11 cellular contexts compared by ENCODE assay signal in genomic region chr2:26316041-26316440, GRCh38. TPM values are rescaled to one million over a fixed set of nuclear protein-coding genes. Genes with fewer than 3 reads are reported as not detected.
DNase-seq lines count a peak whose midpoint lies in the region; ATAC-seq, FAIRE-seq and TF ChIP-seq lines count a peak whose summit lies in the region.
"Had no signal": no experiment of that assay in that cellular context is flagged by ENCODE, and none has a peak within 500 bp of the region (broad histone marks: within the 10 kb centered on the region; RNA-seq: fewer than 3 reads in every experiment).

No MANE protein-coding gene starts in this region.

- H3K9ac ChIP-seq in H1 (replicated peaks in 1 of 4; ENCODE audit: extremely low read depth in 1 of 4, low read depth in 3 of 4, low read length in 3 of 4), result no peak overlapping the region

- no peak overlapping the region for H3K4me3 ChIP-seq in H1 (ENCODE audit: extremely low read depth in 1 of 4, insufficient read depth in 2 of 4, low read depth in 3 of 4, low read length in 4 of 4)
- H3K4me3 ChIP-seq: esophagus squamous epithelium had no signal

- no peak overlapping the region for H3K23ac ChIP-seq in H1 (ENCODE audit: insufficient read length)

- no peak overlapping the region for H2BK15ac ChIP-seq in H1 (ENCODE audit: low read length)

- no peak for ATAC-seq in GM21619 (IDR thresholded peaks at IDR 0.05; ENCODE audit: unreplicated experiment)

- H2BK5ac ChIP-seq in H1 (ENCODE audit: low read depth, low read length), result no peak overlapping the region

- no peak overlapping the region for H3K14ac ChIP-seq in H1 (ENCODE audit: insufficient read length)

- no peak overlapping the region for H2AFZ ChIP-seq in H1 (ENCODE audit: low read length)

- H3K79me2 ChIP-seq in H1 (ENCODE audit: control insufficient read depth in 1 of 2, insufficient read depth in 2 of 2, low read length in 2 of 2), result no peaks in the 10 kb centered on the region

- no peak overlapping the region for H3K56ac ChIP-seq in H1 (replicated peaks; ENCODE audit: insufficient read length, low read depth, low read length)

- TF ChIP-seq EP300 in H1 (IDR thresholded peaks at IDR 0.05; ENCODE audit: borderline replicate concordance in 1 of 2, low read depth in 2 of 2, low read length in 2 of 2), result no peak

- H2BK12ac ChIP-seq in H1 (ENCODE audit: low read depth, low read length), result no peak overlapping the region

- peaks cover 0 to 7% (median 3%) of the 10 kb centered on the region in 4 experiments; a peak in 4 of 7 replicates for H3K4me1 ChIP-seq in H1 (replicated peaks in 1 of 4; ENCODE audit: control insufficient read depth in 3 of 4, insufficient read depth in 4 of 4, low read length in 3 of 4)

- no peak overlapping the region for H3K18ac ChIP-seq in H1 (ENCODE audit: extremely low read depth, low read length)

- no peak overlapping the region for H2BK120ac ChIP-seq in H1 (replicated peaks; ENCODE audit: low read depth, low read length)

- H4K8ac ChIP-seq in H1 (ENCODE audit: extremely low read depth, insufficient read depth, low read length), result no peak overlapping the region

- H3K23me2 ChIP-seq in H1 (ENCODE audit: low read depth, low read length), result no peaks in the 10 kb centered on the region

- FAIRE-seq in H1 (lab: Jason Lieb, UNC), result no peak

- in situ Hi-C loops in ACHN (cut with HindIII; ENCODE audit: low pct_ligation_motif_present, low pct_unique_long_range_greater_than_20kb, low sequenced_read_pairs), result no loop called here

- CTCF ChIA-PET in H1 (lab: Charles Lee; ENCODE audit: partially characterized antibody), result interaction anchor here (0.7 to 3.3 kb wide), 20 partner anchors 9 to 250 kb away, joined by 3 to 17 read pairs (median 4); no protein-coding TSS in a partner anchor

- no peak for TF ChIP-seq POLR2A in H1 (IDR thresholded peaks at IDR 0.05; ENCODE audit: control extremely low read depth in 1 of 2, low read depth in 2 of 2, low read length in 2 of 2)

- H4K5ac ChIP-seq in H1 (ENCODE audit: insufficient read length, low read depth, low read length), result no peak overlapping the region

- no peak overlapping the region for H2AK5ac ChIP-seq in H1 (ENCODE audit: low read depth, low read length)

- no peak overlapping the region for H4K91ac ChIP-seq in H1 (replicated peaks; ENCODE audit: insufficient read length, low read length)

- H2BK20ac ChIP-seq in H1 (ENCODE audit: low read length), result no peak overlapping the region

- no peak overlapping the region for H3K4me2 ChIP-seq in H1 (ENCODE audit: insufficient read depth in 1 of 2, low read depth in 2 of 2, low read length in 2 of 2)

- no peaks in the 10 kb centered on the region for H3K9me3 ChIP-seq in H1 (ENCODE audit: insufficient read depth in 2 of 2, low read depth in 1 of 2, low read length in 1 of 2)
- H3K9me3 ChIP-seq: esophagus squamous epithelium had no signal

- no peaks in the 10 kb centered on the region for H3K27me3 ChIP-seq in H1 (replicated peaks in 1 of 4; ENCODE audit: control insufficient read depth in 3 of 4, extremely low read depth in 1 of 4, insufficient read depth in 3 of 4, low read length in 3 of 4)

- no peaks in the 10 kb centered on the region for H3K79me1 ChIP-seq in H1 (ENCODE audit: low read depth, low read length)

- TF ChIP-seq CTCF in GM12872 (IDR thresholded peaks at IDR 0.05; ENCODE audit: insufficient read depth, low read depth, low read length) (0 out of 3 replicates have a peak, but pooled peaks have one; percentile 7), H1 (IDR thresholded peaks at IDR 0.05; ENCODE audit: control extremely low read depth in 1 of 3, insufficient read depth in 1 of 3, low read depth in 1 of 3, low read length in 3 of 3) (peak in 2 of 3 experiments; percentile 50 to 56; a peak in 3 of 4 replicates)

- H3K4ac ChIP-seq in H1 (replicated peaks; ENCODE audit: insufficient read length, low read depth, low read length), result no peak overlapping the region

- no peak overlapping the region for H3K27ac ChIP-seq in H1 (ENCODE audit: low read depth, low read length)
- H3K27ac ChIP-seq: esophagus squamous epithelium had no signal

- 76% methylated on average over 2 of the region's 2 CpGs; no CpG with 5 or more reads in 1 of the 2 experiments for WGBS in H1 (ENCODE audit: extremely low coverage in 1 of 2, insufficient coverage in 1 of 2, insufficient read length in 1 of 2, insufficient replicate concordance in 2 of 2, low coverage in 1 of 2, low lambda C conversion rate in 2 of 2, missing lambda C conversion rate in 1 of 2), 2 experiments

- peak; percentile 47 for DNase-seq in ACHN
- DNase-seq in NCI-H774 (lab: John Stamatoyannopoulos, UW), result peak; percentile 4
- DNase-seq in H1 (ENCODE audit: low read depth in 1 of 2, low spot score in 2 of 2), result no peak
- no peak for DNase-seq in HCEC 1CT
- no peak for DNase-seq in NCI-H1092 treated with DMSO at 0.1 percent for 48 hours (lab: John Stamatoyannopoulos, UW)
- no peak for DNase-seq in SKM-1 treated with dmso at 0.1 percent for 144 hours (lab: John Stamatoyannopoulos, UW; ENCODE audit: unreplicated experiment)
- DNase-seq: activated naive CD4-positive, alpha-beta T cell treated with Interleukin-2 at 50 U/mL for 16 hours; esophagus squamous epithelium; NCI-H1930 had no signal

- H3K36me3 ChIP-seq in H1 (ENCODE audit: control insufficient read depth in 2 of 4, insufficient read depth in 4 of 4, low read length in 3 of 4), result no peaks in the 10 kb centered on the region
- H3K36me3 ChIP-seq: esophagus squamous epithelium had no signal

- TF ChIP-seq RAD21 in H1 (IDR thresholded peaks at IDR 0.05 in 1 of 2, conservative IDR thresholded peaks at IDR 0.05 in 1 of 2; ENCODE audit: low read depth in 2 of 2, low read length in 2 of 2), result peak; percentile 50 to 66

- POLR2A ChIA-PET in H1 (lab: Charles Lee; ENCODE audit: partially characterized antibody), result interaction anchor here (0.9 to 5.1 kb wide), 7 partner anchors 11 to 71 kb away, joined by 3 to 35 read pairs (median 4); partner anchors contain the start of gene HADHB

- H4K20me1 ChIP-seq in H1 (replicated peaks in 1 of 2; ENCODE audit: control insufficient read depth in 1 of 2, insufficient read depth in 2 of 2, low read length in 2 of 2), result no peaks in the 10 kb centered on the region

TF ChIP-seq in H1, 55 proteins besides CTCF, POLR2A, EP300 and RAD21:
- TF ChIP-seq RXRA (IDR thresholded peaks at IDR 0.05; ENCODE audit: insufficient read depth, low read depth, low read length) (no peak), POLR2AphosphoS5 (IDR thresholded peaks at IDR 0.05; ENCODE audit: low read depth, low read length) (no peak), RFX5 (IDR thresholded peaks at IDR 0.05; ENCODE audit: borderline replicate concordance, low read depth, low read length) (no peak), SP4 (IDR thresholded peaks at IDR 0.05; ENCODE audit: low read length) (no peak), USF2 (IDR thresholded peaks at IDR 0.05; ENCODE audit: low read length) (no peak), E2F6 (IDR thresholded peaks at IDR 0.05) (no peak), KDM1A (IDR thresholded peaks at IDR 0.05; ENCODE audit: borderline replicate concordance, low read length) (no peak), JUND (IDR thresholded peaks at IDR 0.05; ENCODE audit: low read length) (no peak), SIRT6 (IDR thresholded peaks at IDR 0.05; ENCODE audit: low read length) (no peak), SP1 (IDR thresholded peaks at IDR 0.05; ENCODE audit: low read depth, low read length) (no peak), RBBP5 (IDR thresholded peaks at IDR 0.05; ENCODE audit: borderline replicate concordance, low read depth, low read length) (no peak), NRF1 (IDR thresholded peaks at IDR 0.05; ENCODE audit: low read depth, low read length) (no peak), SRF (IDR thresholded peaks at IDR 0.05; ENCODE audit: low read depth, low read length) (no peak), FOSL1 (IDR thresholded peaks at IDR 0.05; ENCODE audit: insufficient read depth, low read depth, low read length) (no peak), POU5F1 (IDR thresholded peaks at IDR 0.05; ENCODE audit: low read depth, low read length) (no peak), HDAC2 (IDR thresholded peaks at IDR 0.05; ENCODE audit: borderline replicate concordance in 1 of 2, low read depth in 2 of 2, low read length in 2 of 2) (no peak)

RNA-seq across cellular contexts. Expression of gene SELENOI, which starts 29.9 kb away (rescaled TPM):
- 54.8 and 63.8 TPM in 2 replicates for total RNA-seq in H1 (2021; fragmentation: NEBNext Ultra II Directional; extraction: Animal tissue kit (Norgen Biotek cat#: 25700))
- polyA plus RNA-seq in H1 (2011; rRNA removed), result 15.9 and 22.2 TPM in 2 replicates
- polyA plus RNA-seq in H1 (2011; cell fraction: cytosol; rRNA removed), result 12.4 TPM
- 16.6 TPM for polyA plus RNA-seq in H1 (2011; cell fraction: nucleus; rRNA removed)
- polyA plus RNA-seq in H1 (2012, experiment 1 of 2), result 10.4 to 21.8 TPM (median 16.9 TPM) in 4 replicates
- 1.2 TPM for polyA plus RNA-seq in H1 (2012, experiment 2 of 2)
- 33.6 TPM for polyA plus RNA-seq in H1 (2013, experiment 1 of 2)
- polyA plus RNA-seq in H1 (2013, experiment 2 of 2), result 35.8 TPM
- 175 and 199 TPM in 2 replicates for polyA minus RNA-seq in H1 (2011; rRNA and poly(A)+ RNA removed)
- 20.9 TPM for polyA minus RNA-seq in H1 (2011; cell fraction: cytosol; rRNA and poly(A)+ RNA removed)
- 44.0 TPM for polyA minus RNA-seq in H1 (2011; cell fraction: nucleus; rRNA and poly(A)+ RNA removed)

RNA-seq across cellular contexts. Expression of gene ADGRF3, which starts 30.5 kb away (rescaled TPM):
- total RNA-seq in H1 (2021; fragmentation: NEBNext Ultra II Directional; extraction: Animal tissue kit (Norgen Biotek cat#: 25700)), result 0.69 and 0.75 TPM in 2 replicates
- polyA plus RNA-seq in H1 (2011; rRNA removed), result 0.31 and 0.54 TPM in 2 replicates
- polyA plus RNA-seq in H1 (2011; cell fraction: cytosol; rRNA removed), result 0.28 TPM
- polyA plus RNA-seq in H1 (2011; cell fraction: nucleus; rRNA removed), result 2.2 TPM
- 0.83 to 2.3 TPM (median 0.95 TPM) in 4 replicates for polyA plus RNA-seq in H1 (2012, experiment 1 of 2)
- polyA plus RNA-seq in H1 (2012, experiment 2 of 2), result 0.22 TPM
- 0.67 TPM for polyA plus RNA-seq in H1 (2013, experiment 1 of 2)
- 0.31 TPM for polyA plus RNA-seq in H1 (2013, experiment 2 of 2)
- polyA minus RNA-seq in H1 (2011; rRNA and poly(A)+ RNA removed), result 0.54 and 1.2 TPM in 2 replicates
- not detected for polyA minus RNA-seq in H1 (2011; cell fraction: cytosol; rRNA and poly(A)+ RNA removed)
- polyA minus RNA-seq in H1 (2011; cell fraction: nucleus; rRNA and poly(A)+ RNA removed), result 0.30 TPM

Comparison
In these comparisons a context has a peak if more than half of its experiments do, and no peak if none do; other contexts are left out.
1. DNase-seq: peak in ACHN (single experiment) and NCI-H774 (single experiment); none in H1 (0 of 2), HCEC 1CT (single experiment), NCI-H1092 treated with DMSO at 0.1 percent for 48 hours (single experiment) and SKM-1 treated with dmso at 0.1 percent for 144 hours (single experiment).